1 cellular context compared by ENCODE assay signal in the genomic region with DNA sequence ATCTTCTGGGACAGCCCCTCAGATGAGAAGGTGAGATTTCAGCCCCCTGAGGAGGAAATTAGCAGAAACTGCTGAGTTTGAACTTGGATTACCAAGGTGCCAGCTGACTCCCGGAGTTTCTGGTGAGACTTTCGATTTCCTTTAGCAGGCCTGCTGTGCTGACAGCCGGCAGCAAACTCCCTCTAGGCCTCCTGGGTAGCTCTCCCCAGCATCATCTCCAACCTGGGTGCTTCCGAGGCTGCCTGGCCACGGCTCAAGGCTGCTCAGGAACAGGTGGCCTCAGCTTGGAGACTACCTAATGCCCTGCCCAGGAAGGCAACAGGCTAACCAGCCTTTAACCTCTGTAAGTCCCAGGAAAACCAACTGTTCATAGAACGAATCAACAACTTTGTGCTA.
TF ChIP-seq lines count a peak whose summit lies in the region.

No MANE protein-coding gene starts in this region.

TF ChIP-seq in HepG2, 621 proteins besides CTCF, POLR2A, EP300 and RAD21 (continued from another document):
- TF ChIP-seq MLXIP (CRISPR knock-in tag; IDR thresholded peaks at IDR 0.05; ENCODE audit: borderline replicate concordance) (no peak), ZNF782 (CRISPR knock-in tag; IDR thresholded peaks at IDR 0.05; ENCODE audit: borderline replicate concordance) (no peak), HNF4G (IDR thresholded peaks at IDR 0.05; ENCODE audit: borderline replicate concordance, low read depth, low read length) (no peak; the same call in 1 of the 2 replicates), HNF4G (CRISPR knock-in tag; IDR thresholded peaks at IDR 0.05; ENCODE audit: borderline replicate concordance, low read depth) (no peak), NCOA5 (CRISPR knock-in tag; IDR thresholded peaks at IDR 0.05) (no peak), ZNF878 (CRISPR knock-in tag; IDR thresholded peaks at IDR 0.05) (no peak), SETDB1 (CRISPR knock-in tag; IDR thresholded peaks at IDR 0.05; ENCODE audit: borderline replicate concordance) (no peak), ZNF207 (IDR thresholded peaks at IDR 0.05; ENCODE audit: borderline replicate concordance) (no peak), NR1H2 (CRISPR knock-in tag; IDR thresholded peaks at IDR 0.05; ENCODE audit: borderline replicate concordance, low read depth) (no peak), ZNF234 (CRISPR knock-in tag; conservative IDR thresholded peaks at IDR 0.05) (no peak), POLR2AphosphoS2 (IDR thresholded peaks at IDR 0.05; ENCODE audit: low read depth, low read length) (no peak), SSRP1 (CRISPR knock-in tag; IDR thresholded peaks at IDR 0.05) (no peak), TBP (CRISPR knock-in tag; IDR thresholded peaks at IDR 0.05) (no peak), AGO2 (optimal IDR thresholded peaks at IDR 0.05; ENCODE audit: low read depth, low read length) (no peak), DNMT3B (CRISPR knock-in tag; conservative IDR thresholded peaks at IDR 0.05) (no peak), LCORL (IDR thresholded peaks at IDR 0.05) (no peak), LCORL (CRISPR knock-in tag; IDR thresholded peaks at IDR 0.05) (no peak; the same call in 1 of the 2 replicates), CEBPB (IDR thresholded peaks at IDR 0.05; ENCODE audit: borderline replicate concordance, low read depth, low read length) (no peak), ZNF17 (CRISPR knock-in tag; IDR thresholded peaks at IDR 0.05) (no peak), RCOR2 (CRISPR knock-in tag; IDR thresholded peaks at IDR 0.05) (no peak), ZNF274 (CRISPR knock-in tag; IDR thresholded peaks at IDR 0.05) (no peak), ZNF772 (CRISPR knock-in tag; IDR thresholded peaks at IDR 0.05) (no peak), KMT2A (CRISPR knock-in tag; IDR thresholded peaks at IDR 0.05) (peak; percentile 15; the same call in 1 of the 2 replicates), CREM (IDR thresholded peaks at IDR 0.05) (no peak), CREM (CRISPR knock-in tag; IDR thresholded peaks at IDR 0.05) (no peak), ZZZ3 (CRISPR knock-in tag; IDR thresholded peaks at IDR 0.05; ENCODE audit: borderline replicate concordance) (no peak), ZNF737 (CRISPR knock-in tag; IDR thresholded peaks at IDR 0.05; ENCODE audit: borderline replicate concordance) (no peak), ZFX (CRISPR knock-in tag; IDR thresholded peaks at IDR 0.05; ENCODE audit: low read depth) (peak; percentile 2; the same call in 1 of the 2 replicates), PRDM4 (CRISPR knock-in tag; IDR thresholded peaks at IDR 0.05; ENCODE audit: borderline replicate concordance) (no peak), NFE2L2 (IDR thresholded peaks at IDR 0.05; ENCODE audit: low read length) (no peak), ZNF563 (CRISPR knock-in tag; IDR thresholded peaks at IDR 0.05) (no peak), TRIM22 (IDR thresholded peaks at IDR 0.05) (no peak), MLLT10 (CRISPR knock-in tag; IDR thresholded peaks at IDR 0.05) (no peak), ZNF713 (CRISPR knock-in tag; IDR thresholded peaks at IDR 0.05) (no peak), SMAD1 (CRISPR knock-in tag; IDR thresholded peaks at IDR 0.05; ENCODE audit: borderline replicate concordance, low read depth) (0 out of 2 replicates have a peak, but pooled peaks have one; percentile 51), PAX8 (CRISPR knock-in tag; IDR thresholded peaks at IDR 0.05; ENCODE audit: borderline replicate concordance) (no peak), ZBTB49 (CRISPR knock-in tag; IDR thresholded peaks at IDR 0.05; ENCODE audit: borderline replicate concordance) (no peak), SNAPC2 (CRISPR knock-in tag; IDR thresholded peaks at IDR 0.05) (no peak), ELF3 (CRISPR knock-in tag; IDR thresholded peaks at IDR 0.05) (no peak), CREBL2 (CRISPR knock-in tag; IDR thresholded peaks at IDR 0.05; ENCODE audit: borderline replicate concordance) (no peak), ZNF709 (CRISPR knock-in tag; IDR thresholded peaks at IDR 0.05) (no peak), ZNF724P (CRISPR knock-in tag; IDR thresholded peaks at IDR 0.05; ENCODE audit: borderline replicate concordance) (no peak), ZNF530 (CRISPR knock-in tag; IDR thresholded peaks at IDR 0.05; ENCODE audit: low read depth) (no peak), ZNF660 (CRISPR knock-in tag; IDR thresholded peaks at IDR 0.05; ENCODE audit: borderline replicate concordance, low read depth) (no peak), ZNF792 (CRISPR knock-in tag; IDR thresholded peaks at IDR 0.05) (no peak), RFXAP (CRISPR knock-in tag; IDR thresholded peaks at IDR 0.05; ENCODE audit: borderline replicate concordance) (no peak), ZSCAN9 (CRISPR knock-in tag; IDR thresholded peaks at IDR 0.05; ENCODE audit: borderline replicate concordance) (0 out of 2 replicates have a peak, but pooled peaks have one; percentile 3), MXD3 (CRISPR knock-in tag; IDR thresholded peaks at IDR 0.05) (no peak), ZNF33B (CRISPR knock-in tag; IDR thresholded peaks at IDR 0.05) (0 out of 2 replicates have a peak, but pooled peaks have one; percentile 4), PRMT3 (CRISPR knock-in tag; IDR thresholded peaks at IDR 0.05; ENCODE audit: borderline replicate concordance, low read depth) (no peak), CHD4 (IDR thresholded peaks at IDR 0.05; ENCODE audit: borderline replicate concordance, low read length) (no peak), SP2 (CRISPR knock-in tag; IDR thresholded peaks at IDR 0.05) (no peak)
- TF ChIP-seq, protein P1, sequence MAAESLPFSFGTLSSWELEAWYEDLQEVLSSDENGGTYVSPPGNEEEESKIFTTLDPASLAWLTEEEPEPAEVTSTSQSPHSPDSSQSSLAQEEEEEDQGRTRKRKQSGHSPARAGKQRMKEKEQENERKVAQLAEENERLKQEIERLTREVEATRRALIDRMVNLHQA (CRISPR knock-in tag; IDR thresholded peaks at IDR 0.05): no peak
- TF ChIP-seq, protein P2, sequence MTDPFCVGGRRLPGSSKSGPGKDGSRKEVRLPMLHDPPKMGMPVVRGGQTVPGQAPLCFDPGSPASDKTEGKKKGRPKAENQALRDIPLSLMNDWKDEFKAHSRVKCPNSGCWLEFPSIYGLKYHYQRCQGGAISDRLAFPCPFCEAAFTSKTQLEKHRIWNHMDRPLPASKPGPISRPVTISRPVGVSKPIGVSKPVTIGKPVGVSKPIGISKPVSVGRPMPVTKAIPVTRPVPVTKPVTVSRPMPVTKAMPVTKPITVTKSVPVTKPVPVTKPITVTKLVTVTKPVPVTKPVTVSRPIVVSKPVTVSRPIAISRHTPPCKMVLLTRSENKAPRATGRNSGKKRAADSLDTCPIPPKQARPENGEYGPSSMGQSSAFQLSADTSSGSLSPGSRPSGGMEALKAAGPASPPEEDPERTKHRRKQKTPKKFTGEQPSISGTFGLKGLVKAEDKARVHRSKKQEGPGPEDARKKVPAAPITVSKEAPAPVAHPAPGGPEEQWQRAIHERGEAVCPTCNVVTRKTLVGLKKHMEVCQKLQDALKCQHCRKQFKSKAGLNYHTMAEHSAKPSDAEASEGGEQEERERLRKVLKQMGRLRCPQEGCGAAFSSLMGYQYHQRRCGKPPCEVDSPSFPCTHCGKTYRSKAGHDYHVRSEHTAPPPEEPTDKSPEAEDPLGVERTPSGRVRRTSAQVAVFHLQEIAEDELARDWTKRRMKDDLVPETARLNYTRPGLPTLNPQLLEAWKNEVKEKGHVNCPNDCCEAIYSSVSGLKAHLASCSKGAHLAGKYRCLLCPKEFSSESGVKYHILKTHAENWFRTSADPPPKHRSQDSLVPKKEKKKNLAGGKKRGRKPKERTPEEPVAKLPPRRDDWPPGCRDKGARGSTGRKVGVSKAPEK (CRISPR knock-in tag; IDR thresholded peaks at IDR 0.05; ENCODE audit: borderline replicate concordance): no peak
- TF ChIP-seq, protein P3, sequence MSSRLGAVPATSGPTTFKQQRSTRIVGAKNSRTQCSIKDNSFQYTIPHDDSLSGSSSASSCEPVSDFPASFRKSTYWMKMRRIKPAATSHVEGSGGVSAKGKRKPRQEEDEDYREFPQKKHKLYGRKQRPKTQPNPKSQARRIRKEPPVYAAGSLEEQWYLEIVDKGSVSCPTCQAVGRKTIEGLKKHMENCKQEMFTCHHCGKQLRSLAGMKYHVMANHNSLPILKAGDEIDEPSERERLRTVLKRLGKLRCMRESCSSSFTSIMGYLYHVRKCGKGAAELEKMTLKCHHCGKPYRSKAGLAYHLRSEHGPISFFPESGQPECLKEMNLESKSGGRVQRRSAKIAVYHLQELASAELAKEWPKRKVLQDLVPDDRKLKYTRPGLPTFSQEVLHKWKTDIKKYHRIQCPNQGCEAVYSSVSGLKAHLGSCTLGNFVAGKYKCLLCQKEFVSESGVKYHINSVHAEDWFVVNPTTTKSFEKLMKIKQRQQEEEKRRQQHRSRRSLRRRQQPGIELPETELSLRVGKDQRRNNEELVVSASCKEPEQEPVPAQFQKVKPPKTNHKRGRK (CRISPR knock-in tag; IDR thresholded peaks at IDR 0.05): no peak
- TF ChIP-seq, protein P4, sequence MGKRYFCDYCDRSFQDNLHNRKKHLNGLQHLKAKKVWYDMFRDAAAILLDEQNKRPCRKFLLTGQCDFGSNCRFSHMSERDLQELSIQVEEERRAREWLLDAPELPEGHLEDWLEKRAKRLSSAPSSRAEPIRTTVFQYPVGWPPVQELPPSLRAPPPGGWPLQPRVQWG (CRISPR knock-in tag; IDR thresholded peaks at IDR 0.05; ENCODE audit: borderline replicate concordance, low read depth): no peak
